ENCODE assay signal across 9 cellular contexts in the genomic region with DNA sequence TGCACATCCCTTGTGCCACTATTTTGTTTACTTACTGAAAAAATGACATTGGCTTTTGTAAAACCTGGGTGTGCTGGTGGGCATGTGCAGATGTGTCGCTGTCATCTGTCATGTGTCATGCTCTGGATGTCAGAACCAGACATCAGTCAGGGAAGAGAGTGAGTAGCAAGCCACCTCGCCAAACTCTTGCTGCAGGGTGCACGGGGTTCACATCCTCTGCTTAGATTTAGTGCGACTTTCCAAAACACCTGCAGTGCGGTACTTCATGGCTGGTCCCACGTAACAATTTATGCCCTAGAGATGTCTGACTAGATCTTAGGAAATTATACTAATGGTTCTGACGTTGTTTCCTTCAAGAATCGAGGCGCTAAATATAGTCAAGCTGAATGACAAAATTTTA.
DNase-seq lines count a peak whose midpoint lies in the region; ATAC-seq and TF ChIP-seq lines count a peak whose summit lies in the region.
"Had no signal": no experiment of that assay in that cellular context is flagged by ENCODE, and none has a peak within 500 bp of the region (broad histone marks: within the 10 kb centered on the region; RNA-seq: fewer than 3 reads in every experiment).

No MANE protein-coding gene starts in this region.

- no TSS peak for BruUV-seq in Caco-2 (replicated peaks; lab: Mats Ljungman, UMichigan)

- intact Hi-C loops in Caco-2 (cut with micrococcal nuclease; ENCODE audit: unreplicated experiment), result loop anchor here (1.0 kb wide), 1 partner anchor 25 kb away; no protein-coding TSS in a partner anchor
- intact Hi-C loops in activated CD4-positive, alpha-beta T cell treated with anti-CD3 and anti-CD28 coated beads, Interleukin-2, amount 10 ng/mL, durations not matched to agents 24 days and 14 days (cut with micrococcal nuclease), result loop anchor here (1.0 to 5.0 kb wide), 6 partner anchors 11 to 199 kb away; partner anchors contain the start of gene CRADD

- POLR2A ChIA-PET in Caco-2 (lab: Charles Lee), result no interaction called here

- DNase-seq in Caco-2, result no peak
- peak; percentile 82 for DNase-seq in activated CD4-positive, alpha-beta T cell treated with anti-CD3 and anti-CD28 coated beads, Interleukin-2, amount 10 ng/mL, durations not matched to agents 24 days and 14 days
- no peak for DNase-seq in NCI-H345 (lab: John Stamatoyannopoulos, UW)
- DNase-seq in NCI-H1930 (lab: John Stamatoyannopoulos, UW), result no peak
- no peak for DNase-seq in nephron progenitor cell
- DNase-seq: SIG-M5 had no signal

- H3K4me3 ChIP-seq in Caco-2 (ENCODE audit: low read depth, low read length) (no peak overlapping the region), esophagus (ENCODE audit: low read depth in 1 of 2, low read length in 2 of 2) (no peak overlapping the region), skeletal muscle satellite cell (ENCODE audit: low read length) (no peak overlapping the region)

- peaks cover 31% of the 10 kb centered on the region for H3K4me1 Mint-ChIP-seq in Caco-2 (ENCODE audit: low read depth, unreplicated experiment)
- H3K4me1 Mint-ChIP-seq in activated CD4-positive, alpha-beta T cell treated with anti-CD3 and anti-CD28 coated beads, Interleukin-2, amount 10 ng/mL, durations not matched to agents 24 days and 14 days, result peaks cover 40% of the 10 kb centered on the region
- peaks cover 38% of the 10 kb centered on the region for H3K4me1 Mint-ChIP-seq in nephron progenitor cell

- TF ChIP-seq CTCF in Caco-2 (IDR thresholded peaks at IDR 0.05; ENCODE audit: insufficient read depth in 1 of 2, low read depth in 1 of 2, low read length in 1 of 2, severe bottlenecking in 1 of 2, unreplicated experiment in 1 of 2), result no peak
- no peak for TF ChIP-seq CTCF in nephron progenitor cell (IDR thresholded peaks at IDR 0.05)

- H3K9me3 Mint-ChIP-seq in Caco-2 (ENCODE audit: unreplicated experiment) (no peaks in the 10 kb centered on the region), nephron progenitor cell (peaks cover 7% of the 10 kb centered on the region)
- H3K9me3 Mint-ChIP-seq in activated CD4-positive, alpha-beta T cell treated with anti-CD3 and anti-CD28 coated beads, Interleukin-2, amount 10 ng/mL, durations not matched to agents 24 days and 14 days, result peaks cover 12% of the 10 kb centered on the region

- H3K9ac ChIP-seq in skeletal muscle satellite cell (ENCODE audit: low read depth, low read length), result peak overlapping the region; percentile 89

- no peaks in the 10 kb centered on the region for H3K27me3 Mint-ChIP-seq in Caco-2 (ENCODE audit: insufficient read depth, unreplicated experiment)
- no peaks in the 10 kb centered on the region for H3K27me3 Mint-ChIP-seq in activated CD4-positive, alpha-beta T cell treated with anti-CD3 and anti-CD28 coated beads, Interleukin-2, amount 10 ng/mL, durations not matched to agents 24 days and 14 days
- H3K27me3 Mint-ChIP-seq in nephron progenitor cell (ENCODE audit: low read depth, poor library complexity), result no peaks in the 10 kb centered on the region

- peaks cover 34% of the 10 kb centered on the region for H3K4me1 ChIP-seq in Caco-2
- H3K4me1 ChIP-seq in esophagus (ENCODE audit: control insufficient read depth in 2 of 2, insufficient read depth in 2 of 2, low read length in 1 of 2), result peaks cover 2 to 3% of the 10 kb centered on the region in 2 donors
- peaks cover 70% of the 10 kb centered on the region for H3K4me1 ChIP-seq in skeletal muscle satellite cell (ENCODE audit: control insufficient read depth, insufficient read depth, low read length)

- CTCF ChIA-PET in Caco-2 (lab: Charles Lee), result no interaction called here

- no peaks in the 10 kb centered on the region for H3K27me3 ChIP-seq in Caco-2 (replicated peaks; ENCODE audit: control insufficient read depth, insufficient read depth, low read length)
- H3K27me3 ChIP-seq in esophagus (ENCODE audit: control insufficient read depth in 1 of 2, insufficient read depth in 2 of 2, low read length in 2 of 2), result no peaks in the 10 kb centered on the region
- H3K27me3 ChIP-seq in skeletal muscle satellite cell (ENCODE audit: control insufficient read depth, insufficient read depth, low read length), result no peaks in the 10 kb centered on the region

- H3K4me3 Mint-ChIP-seq in Caco-2 (ENCODE audit: unreplicated experiment) (no peak overlapping the region), nephron progenitor cell (no peak overlapping the region)
- peak overlapping the region; percentile 71 for H3K4me3 Mint-ChIP-seq in activated CD4-positive, alpha-beta T cell treated with anti-CD3 and anti-CD28 coated beads, Interleukin-2, amount 10 ng/mL, durations not matched to agents 24 days and 14 days

- ATAC-seq in GM21423 (IDR thresholded peaks at IDR 0.05; ENCODE audit: unreplicated experiment), result no peak

- H3K36me3 Mint-ChIP-seq in Caco-2 (ENCODE audit: insufficient read depth, unreplicated experiment) (peaks cover 11% of the 10 kb centered on the region), nephron progenitor cell (ENCODE audit: low read depth) (no peaks in the 10 kb centered on the region)
- H3K36me3 Mint-ChIP-seq in activated CD4-positive, alpha-beta T cell treated with anti-CD3 and anti-CD28 coated beads, Interleukin-2, amount 10 ng/mL, durations not matched to agents 24 days and 14 days (ENCODE audit: low read depth), result peaks cover 16% of the 10 kb centered on the region

- H3K9me3 ChIP-seq in Caco-2, result no peaks in the 10 kb centered on the region
- no peaks in the 10 kb centered on the region for H3K9me3 ChIP-seq in esophagus (ENCODE audit: control insufficient read depth in 2 of 2, insufficient read depth in 1 of 2, low read depth in 1 of 2, low read length in 1 of 2)
- no peaks in the 10 kb centered on the region for H3K9me3 ChIP-seq in skeletal muscle satellite cell (replicated peaks; ENCODE audit: low read length)

- H3K4me2 ChIP-seq in skeletal muscle satellite cell (ENCODE audit: low read length), result peak overlapping the region; percentile 63

- H3K27ac ChIP-seq in esophagus (ENCODE audit: low read depth in 2 of 2, low read length in 1 of 2), result peak overlapping the region; percentile 42 to 83

- H3K27ac Mint-ChIP-seq in Caco-2 (ENCODE audit: unreplicated experiment) (peak overlapping the region; percentile 48), nephron progenitor cell (no peak overlapping the region)
- peak overlapping the region; percentile 88 for H3K27ac Mint-ChIP-seq in activated CD4-positive, alpha-beta T cell treated with anti-CD3 and anti-CD28 coated beads, Interleukin-2, amount 10 ng/mL, durations not matched to agents 24 days and 14 days

- H3K36me3 ChIP-seq in Caco-2 (ENCODE audit: control insufficient read depth, insufficient read depth, low read length), result no peaks in the 10 kb centered on the region
- no peaks in the 10 kb centered on the region for H3K36me3 ChIP-seq in esophagus (ENCODE audit: control insufficient read depth in 2 of 2, insufficient read depth in 2 of 2, low read length in 1 of 2)
- no peaks in the 10 kb centered on the region for H3K36me3 ChIP-seq in skeletal muscle satellite cell (ENCODE audit: insufficient read depth, low read length)

- WGBS in esophagus, 2 donors, result 69 to 73% methylated on average over 9 of the region's 9 CpGs
